ENCODE assay signal across 8 cellular contexts in the genomic region with DNA sequence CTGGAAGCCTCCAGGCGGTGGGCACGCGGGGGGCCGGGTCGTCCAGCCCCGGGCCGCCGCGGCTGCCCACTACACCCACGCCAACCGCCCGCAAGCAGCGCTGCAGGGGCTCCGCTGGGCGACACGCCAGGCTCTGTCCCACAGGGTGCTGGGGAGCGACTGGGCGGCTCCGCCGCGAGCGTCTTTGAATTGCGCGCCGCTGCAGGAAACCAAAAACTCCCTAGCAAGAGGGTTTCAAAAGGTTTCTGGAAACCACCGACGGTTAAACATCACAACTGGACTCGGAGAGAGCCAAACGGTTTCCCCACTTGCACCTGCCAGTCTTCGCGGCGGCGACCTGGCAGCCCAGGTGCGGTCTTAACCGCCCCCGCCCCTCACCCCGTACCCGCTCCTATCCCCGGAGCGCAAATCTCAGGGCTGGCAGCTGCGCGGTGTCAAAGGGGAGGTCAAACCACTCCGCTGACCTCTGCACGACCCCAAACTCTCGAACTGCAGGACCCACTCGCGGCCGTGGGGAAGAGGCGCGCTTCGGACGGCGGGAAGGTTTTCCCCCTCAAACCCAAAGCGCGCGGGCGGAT. TPM values are rescaled to one million over a fixed set of nuclear protein-coding genes. Genes with fewer than 3 reads are reported as not detected.
A peak's percentile ranks its signal among the peaks of the same experiment; 100 is the strongest.
DNase-seq lines count a peak whose midpoint lies in the region; ATAC-seq and TF ChIP-seq lines count a peak whose summit lies in the region.

No MANE protein-coding gene starts in this region.

- H3K4me1 ChIP-seq in HUES48 (ENCODE audit: control insufficient read depth, insufficient read depth, low read length) (peaks cover 22% of the 10 kb centered on the region), neuron (ENCODE audit: insufficient read depth, low read length) (peaks cover 50% of the 10 kb centered on the region)

- H3K4me3 ChIP-seq in HUES48 (ENCODE audit: low read depth, low read length) (peak overlapping the region; percentile 67), neuron (ENCODE audit: low read length) (peak overlapping the region; percentile 88)

- TF ChIP-seq POLR2A in erythroblast (IDR thresholded peaks at IDR 0.05; ENCODE audit: low read length): no peak

- H3K36me3 ChIP-seq in HUES48 (ENCODE audit: control insufficient read depth, insufficient read depth, low read length) (peaks cover 10% of the 10 kb centered on the region; the same call in 1 of the 2 replicates), neuron (ENCODE audit: insufficient read depth, low read length) (peaks cover 24% of the 10 kb centered on the region)

- peak; percentile 49 for ATAC-seq in GM21381 (IDR thresholded peaks at IDR 0.05; ENCODE audit: unreplicated experiment)
- peak; percentile 31 for ATAC-seq in activated CD8-positive, alpha-beta T cell treated with anti-CD3 and anti-CD28 coated beads for 36 hours

- DNase-seq in ELF-1 (ENCODE audit: low read depth, low spot score) (peak; percentile 33), erythroblast (lab: John Stamatoyannopoulos, UW) (peak; percentile 38 to 41), ureter (ENCODE audit: low spot score) (no peak), HFFc6 (no peak)
- peak; percentile 79 for DNase-seq in activated CD8-positive, alpha-beta T cell treated with anti-CD3 and anti-CD28 coated beads for 36 hours

- H2AFZ ChIP-seq in neuron (ENCODE audit: low read depth, low read length): peak overlapping the region; percentile 41

- POLR2A ChIA-PET in activated CD8-positive, alpha-beta T cell treated with anti-CD3 and anti-CD28 coated beads for 36 hours (lab: Charles Lee): interaction anchor here (0.5 to 4.0 kb wide), 14 partner anchors 11 to 264 kb away, joined by 3 to 19 read pairs (median 6); a partner anchor contains a TSS

- no peak for TF ChIP-seq CTCF in activated CD8-positive, alpha-beta T cell treated with anti-CD3 and anti-CD28 coated beads for 36 hours (IDR thresholded peaks at IDR 0.05)
- no peak for TF ChIP-seq CTCF in HFFc6 (IDR thresholded peaks at IDR 0.05)

- peaks cover 52% of the 10 kb centered on the region for H3K4me1 Mint-ChIP-seq in activated CD8-positive, alpha-beta T cell treated with anti-CD3 and anti-CD28 coated beads for 36 hours (ENCODE audit: low read depth)
- H3K4me1 Mint-ChIP-seq in HFFc6 (ENCODE audit: low read depth): 0 out of 2 replicates have a peak, but pooled peaks cover 8% of the 10 kb centered on the region

- intact Hi-C loops in activated CD8-positive, alpha-beta T cell treated with anti-CD3 and anti-CD28 coated beads for 36 hours (cut with micrococcal nuclease): loop anchor here (2.0 to 5.0 kb wide), 4 partner anchors 66 to 265 kb away; a partner anchor contains a TSS

- H3K4me3 Mint-ChIP-seq in activated CD8-positive, alpha-beta T cell treated with anti-CD3 and anti-CD28 coated beads for 36 hours: peak overlapping the region; percentile 96
- no peak overlapping the region for H3K4me3 Mint-ChIP-seq in HFFc6

- H3K9me3 Mint-ChIP-seq in activated CD8-positive, alpha-beta T cell treated with anti-CD3 and anti-CD28 coated beads for 36 hours: no peaks in the 10 kb centered on the region
- no peaks in the 10 kb centered on the region for H3K9me3 Mint-ChIP-seq in HFFc6

- no peaks in the 10 kb centered on the region for H3K9me3 ChIP-seq in HUES48 (ENCODE audit: control insufficient read depth, insufficient read depth, low read length)
- H3K9me3 ChIP-seq in neuron (ENCODE audit: low read length): no peaks in the 10 kb centered on the region

- peaks cover 75% of the 10 kb centered on the region for H3K27me3 ChIP-seq in HUES48 (ENCODE audit: control insufficient read depth, insufficient read depth, low read length)
- H3K27me3 ChIP-seq in neuron (ENCODE audit: insufficient read depth, low read length): peaks cover 17% of the 10 kb centered on the region

- H3K27ac ChIP-seq in HUES48 (ENCODE audit: low read depth, low read length): no peak overlapping the region

- H3K9ac ChIP-seq in HUES48 (ENCODE audit: low read depth, low read length): peak overlapping the region; percentile 0; the same call in 1 of the 2 replicates

- peak overlapping the region; percentile 95 for H3K27ac Mint-ChIP-seq in activated CD8-positive, alpha-beta T cell treated with anti-CD3 and anti-CD28 coated beads for 36 hours
- H3K27ac Mint-ChIP-seq in HFFc6: no peak overlapping the region

- no peaks in the 10 kb centered on the region for H3K27me3 Mint-ChIP-seq in activated CD8-positive, alpha-beta T cell treated with anti-CD3 and anti-CD28 coated beads for 36 hours
- H3K27me3 Mint-ChIP-seq in HFFc6 (ENCODE audit: insufficient read depth): peaks cover 46% of the 10 kb centered on the region

- CTCF ChIA-PET in activated CD8-positive, alpha-beta T cell treated with anti-CD3 and anti-CD28 coated beads for 36 hours (lab: Charles Lee): interaction anchor here (0.8 to 1.0 kb wide), 2 partner anchors 64 to 267 kb away, joined by 3 read pairs; no protein-coding TSS in a partner anchor

- H3K36me3 Mint-ChIP-seq in activated CD8-positive, alpha-beta T cell treated with anti-CD3 and anti-CD28 coated beads for 36 hours (ENCODE audit: low read depth): peaks cover 39% of the 10 kb centered on the region
- H3K36me3 Mint-ChIP-seq in HFFc6 (ENCODE audit: low read depth): no peaks in the 10 kb centered on the region

RNA-seq across cellular contexts. Expression of a gene that starts 1.0 kb away (rescaled TPM):
- 100 to 1,000 TPM in 1 of 2 experiments, 10 to 100 TPM in 1; 97.0 to 103 TPM for total RNA-seq in activated CD8-positive, alpha-beta T cell treated with anti-CD3 and anti-CD28 coated beads for 36 hours
- 23.2 TPM for total RNA-seq in ureter
- not detected for total RNA-seq in HFFc6 (2021; fragmentation: NEBNext Ultra II Directional; extraction: Animal tissue kit (Norgen Biotek cat#: 25700))

Comparison
In these comparisons a context has a peak if more than half of its experiments do, and no peak if none do; other contexts are left out.
1. DNase-seq: peak in ELF-1 (single experiment), activated CD8-positive, alpha-beta T cell treated with anti-CD3 and anti-CD28 coated beads for 36 hours (single experiment) and erythroblast (2 of 2); none in ureter (single experiment) and HFFc6 (single experiment).
2. RNA of a gene that starts 1.0 kb away (total RNA-seq): 97.0 to 103 TPM in activated CD8-positive, alpha-beta T cell treated with anti-CD3 and anti-CD28 coated beads for 36 hours and 23.2 TPM in ureter (single experiment); not detected in HFFc6; every median in the first group is over 10 times any median in the second.